24 cellular contexts compared by ENCODE assay signal in genomic region chr20:63128367-63128766, GRCh38.
DNase-seq lines count a peak whose midpoint lies in the region; ATAC-seq and TF ChIP-seq lines count a peak whose summit lies in the region.
"Had no signal": no experiment of that assay in that cellular context is flagged by ENCODE, and none has a peak within 500 bp of the region (broad histone marks: within the 10 kb centered on the region; RNA-seq: fewer than 3 reads in every experiment).

No MANE protein-coding gene starts in this region.

- no peak for TF ChIP-seq EP300 in upper lobe of left lung (IDR thresholded peaks at IDR 0.05)

- H3K4me3 Mint-ChIP-seq in glutamatergic neuron (ENCODE audit: unreplicated experiment), result no peak overlapping the region
- H3K4me3 Mint-ChIP-seq: activated naive CD8-positive, alpha-beta T cell; CD4-positive, CD25-positive, alpha-beta regulatory T cell; IgD-negative memory B cell had no signal

- H3K4me3 ChIP-seq in upper lobe of left lung, result no peak overlapping the region
- H3K4me3 ChIP-seq: GM12878, lung, thoracic aorta had no signal

- H3K27me3 Mint-ChIP-seq in glutamatergic neuron (ENCODE audit: unreplicated experiment), result peaks cover 7% of the 10 kb centered on the region

- H3K36me3 Mint-ChIP-seq in glutamatergic neuron (ENCODE audit: unreplicated experiment), result peaks cover 8% of the 10 kb centered on the region
- H3K36me3 Mint-ChIP-seq: activated naive CD8-positive, alpha-beta T cell; CD4-positive, CD25-positive, alpha-beta regulatory T cell; IgD-negative memory B cell had no signal

- no peaks in the 10 kb centered on the region for H3K4me1 ChIP-seq in upper lobe of left lung

- 94 to 99% methylated on average over 28 to 30 of the region's 30 CpGs for WGBS in upper lobe of left lung, 2 donors

- no peaks in the 10 kb centered on the region for H3K9me3 ChIP-seq in upper lobe of left lung
- H3K9me3 ChIP-seq: thoracic aorta had no signal

- DNase-seq in activated gamma-delta T cell treated with Interleukin-2 at 50 U/mL for 16 hours, result peak; percentile 0
- DNase-seq in activated gamma-delta T cell (lab: John Stamatoyannopoulos, UW), result no peak
- peak; percentile 7 for DNase-seq in glutamatergic neuron
- peak; percentile 88 for DNase-seq in mesenteric fat pad (ENCODE audit: low spot score)
- DNase-seq in upper lobe of left lung, result peak; percentile 14 to 84
- no peak for DNase-seq in DMS153 treated with DMSO at 0.1 percent for 48 hours (lab: John Stamatoyannopoulos, UW; ENCODE audit: unreplicated experiment)
- DNase-seq in GDM1 (lab: John Stamatoyannopoulos, UW), result no peak
- no peak for DNase-seq in NCI-H1436 (lab: John Stamatoyannopoulos, UW)
- DNase-seq: activated CD4-positive, alpha-beta T cell treated with anti-CD3 and anti-CD28 coated beads, Interleukin-2, amount 50 U/mL, for 1 hour; caudate nucleus; CD4-positive, CD25-positive, alpha-beta regulatory T cell; dermis blood vessel endothelial cell; NCI-H1048; NCI-H2029; NCI-H526; stimulated activated naive CD8-positive, alpha-beta T cell treated with anti-CD3 and anti-CD28 coated beads, Interleukin-15, Interleukin-2, amounts not matched to agents 100 U/mL and 50 U/mL, for 24 hours; T1000; WERI-Rb-1 had no signal

- no peak for ATAC-seq in upper lobe of left lung (ENCODE audit: low FRiP score in 2 of 2)
- ATAC-seq: GM12878; stimulated activated naive CD8-positive, alpha-beta T cell treated with anti-CD3 and anti-CD28 coated beads, Interleukin-15, Interleukin-2, amounts not matched to agents 100 U/mL and 50 U/mL, for 24 hours had no signal

- TF ChIP-seq POLR2A in upper lobe of left lung (IDR thresholded peaks at IDR 0.05), result no peak

- no peak overlapping the region for H3K27ac Mint-ChIP-seq in glutamatergic neuron (ENCODE audit: unreplicated experiment)
- H3K27ac Mint-ChIP-seq: activated naive CD8-positive, alpha-beta T cell; CD4-positive, CD25-positive, alpha-beta regulatory T cell; IgD-negative memory B cell; progenitor cell of endocrine pancreas had no signal

- no peak overlapping the region for H3K27ac ChIP-seq in upper lobe of left lung
- H3K27ac ChIP-seq: thoracic aorta, WERI-Rb-1 had no signal

- peaks cover 2% of the 10 kb centered on the region for H3K4me1 Mint-ChIP-seq in glutamatergic neuron (ENCODE audit: low read depth, unreplicated experiment)
- H3K4me1 Mint-ChIP-seq: CD4-positive, CD25-positive, alpha-beta regulatory T cell; IgD-negative memory B cell had no signal

- no peak for TF ChIP-seq CTCF in glutamatergic neuron (IDR thresholded peaks at IDR 0.05; ENCODE audit: partially characterized antibody, unreplicated experiment)
- no peak for TF ChIP-seq CTCF in upper lobe of left lung (IDR thresholded peaks at IDR 0.05)

- H3K27me3 ChIP-seq in upper lobe of left lung, result peaks cover 0 to 3% (median 0%) of the 10 kb centered on the region in 4 donors

- H3K36me3 ChIP-seq in upper lobe of left lung, result no peaks in the 10 kb centered on the region
- H3K36me3 ChIP-seq: thoracic aorta, WERI-Rb-1 had no signal

- H3K9me3 Mint-ChIP-seq in glutamatergic neuron (ENCODE audit: unreplicated experiment), result no peaks in the 10 kb centered on the region
- H3K9me3 Mint-ChIP-seq: CD4-positive, CD25-positive, alpha-beta regulatory T cell had no signal

Comparison
In these comparisons a context has a peak if more than half of its experiments do, and no peak if none do; other contexts are left out.
1. DNase-seq: peak in activated gamma-delta T cell treated with Interleukin-2 at 50 U/mL for 16 hours (single experiment), glutamatergic neuron (single experiment), mesenteric fat pad (single experiment) and upper lobe of left lung (2 of 2); none in activated gamma-delta T cell (single experiment), DMS153 treated with DMSO at 0.1 percent for 48 hours (single experiment), GDM1 (single experiment) and NCI-H1436 (single experiment).